Comparison of ENCODE assay signal across 5 cellular contexts in the genomic region with DNA sequence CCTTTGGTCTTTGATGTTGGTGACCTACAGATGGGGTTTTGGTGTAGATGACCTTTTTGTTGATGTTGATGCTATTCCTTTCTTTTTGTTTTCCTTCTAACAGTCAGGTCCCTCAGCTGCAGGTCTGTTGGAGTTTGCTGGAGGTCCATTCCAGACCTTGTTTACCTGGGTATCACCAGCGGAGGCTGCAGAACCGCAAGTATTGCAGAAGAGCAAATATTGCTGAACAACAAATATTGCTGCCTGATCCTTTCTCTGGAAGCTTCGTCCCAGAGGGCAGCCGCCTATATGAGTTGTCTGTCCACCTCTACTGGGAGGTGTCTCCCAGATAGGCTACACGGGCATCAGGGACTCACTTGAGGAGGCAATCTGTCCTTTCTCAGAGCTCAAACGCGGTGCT. TPM values are rescaled to one million over a fixed set of nuclear protein-coding genes. Genes with fewer than 3 reads are reported as not detected.
"Had no signal": no experiment of that assay in that cellular context is flagged by ENCODE, and none has a peak within 500 bp of the region (broad histone marks: within the 10 kb centered on the region; RNA-seq: fewer than 3 reads in every experiment).

No MANE protein-coding gene starts in this region.

RNA-seq across cellular contexts. Expression of gene HYAL4, which starts 0.8 kb away (rescaled TPM):
- total RNA-seq: GM23248, H7, HFFc6, IMR-90, K562 had no signal
- polyA plus RNA-seq: GM23248, IMR-90, K562 had no signal
